In genomic region chr13:29474991-29475390, GRCh38 we compare ENCODE assay signal across 22 cellular contexts.
DNase-seq lines count a peak whose midpoint lies in the region; ATAC-seq lines count a peak whose summit lies in the region.
"Had no signal": no experiment of that assay in that cellular context is flagged by ENCODE, and none has a peak within 500 bp of the region (broad histone marks: within the 10 kb centered on the region; RNA-seq: fewer than 3 reads in every experiment).

No MANE protein-coding gene starts in this region.

- peaks cover 16% of the 10 kb centered on the region for H3K4me1 ChIP-seq in SJCRH30
- H3K4me1 ChIP-seq: BE2C, Caco-2 had no signal

- no peaks in the 10 kb centered on the region for H3K9me3 ChIP-seq in SJCRH30 (replicated peaks)
- H3K9me3 ChIP-seq: BE2C, Caco-2, heart left ventricle had no signal

- H3K36me3 ChIP-seq in SJCRH30 = no peaks in the 10 kb centered on the region
- H3K36me3 ChIP-seq: BE2C, heart left ventricle had no signal

- DNase-seq in H4 (ENCODE audit: low spot score) (peak; percentile 56), SJCRH30 (peak; percentile 48 to 66), dedifferentiated amniotic fluid mesenchymal stem cell (ENCODE audit: extremely low spot score) (peak; percentile 38), renal cortical epithelial cell (ENCODE audit: low read depth) (peak; percentile 10), NOMO-1 treated with DMSO at 0.1 percent for 48 hours (lab: John Stamatoyannopoulos, UW; ENCODE audit: unreplicated experiment) (no peak)
- DNase-seq in stimulated activated CD4-positive, alpha-beta T cell treated with anti-CD3 and anti-CD28 coated beads, Interleukin-12 subunit alpha, Interleukin-12 subunit beta, amount 100 ng/mL, for 4 hours = no peak
- DNase-seq: activated B cell treated with CpG ODN at 0.5 μM for 24 hours; activated CD4-positive, alpha-beta memory T cell treated with anti-CD3 and anti-CD28 coated beads for 36 hours; activated naive CD4-positive, alpha-beta T cell treated with anti-CD3 and anti-CD28 coated beads, Interleukin-2, amount 10 ng/mL, durations not matched to agents 7 days and 5 days; activated T-cell treated with anti-CD3 and anti-CD28 coated beads, Interleukin-2, amount 50 U/mL, for 1 hour; BE2C; Caco-2; erythroblast; heart left ventricle; left ventricle myocardium superior; NCI-H1694; NCI-H345; PC-9 had no signal

- H3K27ac ChIP-seq in SJCRH30 = no peak overlapping the region
- H3K27ac ChIP-seq: heart left ventricle, PC-9, SK-N-MC had no signal

- no peaks in the 10 kb centered on the region for H3K27me3 ChIP-seq in SJCRH30
- H3K27me3 ChIP-seq: BE2C, heart left ventricle had no signal

- ATAC-seq in HG03045 (IDR thresholded peaks at IDR 0.05; ENCODE audit: unreplicated experiment) = no peak
- ATAC-seq: GM23338; heart left ventricle; left ventricle myocardium superior; stimulated activated memory B cell treated with anti-CD40 and anti-IgM and Interleukin-4, amounts not matched to agents 10 μg/mL and 1 μg/mL and 100 μg/mL, for 72 hours had no signal

- no peak overlapping the region for H3K4me3 ChIP-seq in SJCRH30
- H3K4me3 ChIP-seq: GM23338, heart left ventricle, PC-9, SK-N-MC had no signal

Comparison
In these comparisons a context has a peak if more than half of its experiments do, and no peak if none do; other contexts are left out.
1. DNase-seq: peak in H4 (single experiment), SJCRH30 (2 of 2), dedifferentiated amniotic fluid mesenchymal stem cell (single experiment) and renal cortical epithelial cell (single experiment); none in NOMO-1 treated with DMSO at 0.1 percent for 48 hours (single experiment) and stimulated activated CD4-positive, alpha-beta T cell treated with anti-CD3 and anti-CD28 coated beads, Interleukin-12 subunit alpha, Interleukin-12 subunit beta, amount 100 ng/mL, for 4 hours (single experiment).